ENCODE assay signal across 21 cellular contexts in genomic region chr15:84950570-84951111, GRCh38.
"Had no signal": no experiment of that assay in that cellular context is flagged by ENCODE, and none has a peak within 500 bp of the region (broad histone marks: within the 10 kb centered on the region; RNA-seq: fewer than 3 reads in every experiment).

No MANE protein-coding gene starts in this region.

- H3K9me3 ChIP-seq: esophagus muscularis mucosa, thyroid gland had no signal

- H3K4me1 Mint-ChIP-seq: activated naive CD8-positive, alpha-beta T cell treated with anti-CD3 and anti-CD28 coated beads, Interleukin-2, amount 10 ng/mL, durations not matched to agents 7 days and 5 days; T-helper 17 cell had no signal

- H3K27me3 ChIP-seq: esophagus muscularis mucosa, thyroid gland had no signal

- H3K4me3 Mint-ChIP-seq: activated CD4-positive, alpha-beta memory T cell treated with anti-CD3 and anti-CD28 coated beads for 36 hours; activated naive CD8-positive, alpha-beta T cell treated with anti-CD3 and anti-CD28 coated beads, Interleukin-2, amount 10 ng/mL, durations not matched to agents 7 days and 5 days; nephron; stimulated activated effector memory CD8-positive, alpha-beta T cell treated with anti-CD3 and anti-CD28 coated beads, Interleukin-12 subunit alpha, Interleukin-12 subunit beta, amount 100 ng/mL, for 72 hours; stimulated activated naive CD8-positive, alpha-beta T cell treated with anti-CD3 and anti-CD28 coated beads, Interleukin-15, amount 100 ng/mL, for 72 hours; T-helper 17 cell had no signal

- H3K36me3 ChIP-seq: esophagus muscularis mucosa, thyroid gland had no signal

- H3K27ac Mint-ChIP-seq: activated CD4-positive, alpha-beta memory T cell treated with anti-CD3 and anti-CD28 coated beads for 36 hours; activated naive CD8-positive, alpha-beta T cell treated with anti-CD3 and anti-CD28 coated beads, Interleukin-2, amount 10 ng/mL, durations not matched to agents 7 days and 5 days; nephron; stimulated activated effector memory CD8-positive, alpha-beta T cell treated with anti-CD3 and anti-CD28 coated beads, Interleukin-12 subunit alpha, Interleukin-12 subunit beta, amount 100 ng/mL, for 72 hours; stimulated activated naive CD8-positive, alpha-beta T cell treated with anti-CD3 and anti-CD28 coated beads, Interleukin-15, amount 100 ng/mL, for 72 hours; T-helper 17 cell had no signal

- H3K36me3 Mint-ChIP-seq: activated CD4-positive, alpha-beta memory T cell treated with anti-CD3 and anti-CD28 coated beads for 36 hours; activated naive CD8-positive, alpha-beta T cell treated with anti-CD3 and anti-CD28 coated beads, Interleukin-2, amount 10 ng/mL, durations not matched to agents 7 days and 5 days; stimulated activated effector memory CD8-positive, alpha-beta T cell treated with anti-CD3 and anti-CD28 coated beads, Interleukin-12 subunit alpha, Interleukin-12 subunit beta, amount 100 ng/mL, for 72 hours had no signal

- DNase-seq: activated CD4-positive, alpha-beta memory T cell treated with anti-CD3 and anti-CD28 coated beads for 36 hours; activated CD4-positive, alpha-beta T cell treated with anti-CD3 and anti-CD28 coated beads for 4 hours; activated CD4-positive, CD25-positive, alpha-beta regulatory T cell; activated naive CD4-positive, alpha-beta T cell treated with Interleukin-2 at 50 U/mL for 16 hours; activated naive CD8-positive, alpha-beta T cell treated with anti-CD3 and anti-CD28 coated beads, Interleukin-2, amount 10 ng/mL, durations not matched to agents 7 days and 5 days; activated T-cell treated with anti-CD3 and anti-CD28 coated beads, Interleukin-2, amount 50 U/mL, for 48 hours; amniotic stem cell; dermis blood vessel endothelial cell; effector memory CD4-positive, alpha-beta T cell; mesenchymal stem cell; right cardiac atrium; stimulated activated CD4-positive, alpha-beta T cell treated with anti-CD3 and anti-CD28 coated beads, Interleukin-2, amount 100 ng/mL, for 24 hours; stimulated activated naive CD8-positive, alpha-beta T cell treated with anti-CD3 and anti-CD28 coated beads, Interleukin-15, amount 100 ng/mL, for 72 hours; SW 1271; T-helper 17 cell had no signal

- H3K9me3 Mint-ChIP-seq: activated CD4-positive, alpha-beta memory T cell treated with anti-CD3 and anti-CD28 coated beads for 36 hours; activated naive CD8-positive, alpha-beta T cell treated with anti-CD3 and anti-CD28 coated beads, Interleukin-2, amount 10 ng/mL, durations not matched to agents 7 days and 5 days; nephron; stimulated activated effector memory CD8-positive, alpha-beta T cell treated with anti-CD3 and anti-CD28 coated beads, Interleukin-12 subunit alpha, Interleukin-12 subunit beta, amount 100 ng/mL, for 72 hours; stimulated activated naive CD8-positive, alpha-beta T cell treated with anti-CD3 and anti-CD28 coated beads, Interleukin-15, amount 100 ng/mL, for 72 hours had no signal

- H3K4me3 ChIP-seq: esophagus muscularis mucosa, skin epidermis, thyroid gland had no signal

- H3K27ac ChIP-seq: esophagus muscularis mucosa, parathyroid adenoma, skin epidermis had no signal

- ATAC-seq: right cardiac atrium; stimulated activated effector memory CD8-positive, alpha-beta T cell treated with anti-CD3 and anti-CD28 coated beads, Interleukin-12 subunit alpha, Interleukin-12 subunit beta, amount 100 ng/mL, for 72 hours; stimulated activated naive CD8-positive, alpha-beta T cell treated with anti-CD3 and anti-CD28 coated beads, Interleukin-15, amount 100 ng/mL, for 72 hours; T-helper 17 cell had no signal

- H3K27me3 Mint-ChIP-seq: activated CD4-positive, alpha-beta memory T cell treated with anti-CD3 and anti-CD28 coated beads for 36 hours had no signal
